In genomic region chr19:10299545-10300458, GRCh38 we compare ENCODE assay signal across 12 cellular contexts. TPM values are rescaled to one million over a fixed set of nuclear protein-coding genes. Genes with fewer than 3 reads are reported as not detected.
DNase-seq lines count a peak whose midpoint lies in the region; TF ChIP-seq lines count a peak whose summit lies in the region.
"Had no signal": no experiment of that assay in that cellular context is flagged by ENCODE, and none has a peak within 500 bp of the region (broad histone marks: within the 10 kb centered on the region; RNA-seq: fewer than 3 reads in every experiment).

No MANE protein-coding gene starts in this region.

- H3K4me2 ChIP-seq in H9 (ENCODE audit: insufficient read depth, insufficient read length, low read length), result no peak overlapping the region

- no peak overlapping the region for H3K27ac Mint-ChIP-seq in H9
- H3K27ac Mint-ChIP-seq: activated CD8-positive, alpha-beta T cell treated with anti-CD3 and anti-CD28 coated beads, Interleukin-2, amount 10 ng/mL, durations not matched to agents 7 days and 5 days had no signal

- H3K56ac ChIP-seq in H9 (ENCODE audit: insufficient read length, low read depth, low read length), result no peak overlapping the region

- H3K27me3 Mint-ChIP-seq in H9 (ENCODE audit: low read depth), result peaks cover 55% of the 10 kb centered on the region

- H3K4me1 ChIP-seq in liver (ENCODE audit: control insufficient read depth in 4 of 4, insufficient read depth in 4 of 4, low read length in 3 of 4), result peaks cover 3 to 10% (median 6%) of the 10 kb centered on the region in 4 donors
- no peaks in the 10 kb centered on the region for H3K4me1 ChIP-seq in H9 (ENCODE audit: insufficient read depth, low read length)
- H3K4me1 ChIP-seq: psoas muscle had no signal

- H3K79me2 ChIP-seq in H9 (ENCODE audit: insufficient read depth, low read length), result no peaks in the 10 kb centered on the region

- H2BK15ac ChIP-seq in H9 (ENCODE audit: low read depth, low read length), result no peak overlapping the region

- no peaks in the 10 kb centered on the region for H3K79me1 ChIP-seq in H9 (ENCODE audit: insufficient read depth, low read depth, low read length, poor library complexity, severe bottlenecking)

- no peak overlapping the region for H2AK5ac ChIP-seq in H9 (ENCODE audit: insufficient read length, low read length)

- H2BK20ac ChIP-seq in H9 (ENCODE audit: low read depth, low read length, poor library complexity, severe bottlenecking), result no peak overlapping the region

- H3K4me1 Mint-ChIP-seq in H9, result peaks cover 4 to 8% of the 10 kb centered on the region in 2 experiments

- H3K23me2 ChIP-seq in H9 (ENCODE audit: insufficient read length, low read depth, low read length, poor library complexity, severe bottlenecking), result peaks cover 11% of the 10 kb centered on the region

- no peak overlapping the region for H4K91ac ChIP-seq in H9 (ENCODE audit: insufficient read length, low read depth, low read length)

- no peaks in the 10 kb centered on the region for H4K20me1 ChIP-seq in H9 (ENCODE audit: control insufficient read depth, insufficient read depth, insufficient read length)

- H3K27me3 ChIP-seq in liver (ENCODE audit: control insufficient read depth in 4 of 4, insufficient read depth in 4 of 4, low read length in 3 of 4) (peaks cover 0 to 5% (median 2%) of the 10 kb centered on the region in 4 donors), H9 (ENCODE audit: insufficient read depth, low read length) (peaks cover 13% of the 10 kb centered on the region; the same call in 1 of the 2 replicates)

- H3K9ac ChIP-seq in liver (ENCODE audit: low read depth in 1 of 2, low read length in 2 of 2), result no peak overlapping the region
- H3K9ac ChIP-seq in H9 (ENCODE audit: extremely low read depth, insufficient read length, low read length), result no peak overlapping the region

- H3K27ac ChIP-seq in liver (ENCODE audit: low read depth in 1 of 2, low read length in 2 of 2), result no peak overlapping the region
- H3K27ac ChIP-seq in H9 (ENCODE audit: insufficient read length, low read depth, low read length), result no peak overlapping the region
- H3K27ac ChIP-seq: psoas muscle, SK-N-MC, upper lobe of left lung had no signal

- H3T11ph ChIP-seq in H9 (ENCODE audit: low read length), result no peak overlapping the region

- no peak overlapping the region for H2BK12ac ChIP-seq in H9 (ENCODE audit: insufficient read length, low read depth, low read length)

- H3K4ac ChIP-seq in H9 (ENCODE audit: low read depth, low read length), result no peak overlapping the region

- no peak overlapping the region for H2BK5ac ChIP-seq in H9 (ENCODE audit: insufficient read length, low read length)

- no peak overlapping the region for H2BK120ac ChIP-seq in H9 (ENCODE audit: low read depth, low read length, poor library complexity, severe bottlenecking)

- H3K4me3 Mint-ChIP-seq in H9, result peak overlapping the region in 1 of 2 experiments; percentile 29; a peak in 2 of 5 replicates
- H3K4me3 Mint-ChIP-seq: activated CD8-positive, alpha-beta T cell treated with anti-CD3 and anti-CD28 coated beads, Interleukin-2, amount 10 ng/mL, durations not matched to agents 7 days and 5 days had no signal

- H4K5ac ChIP-seq in H9 (ENCODE audit: insufficient read length, low read depth, low read length), result no peak overlapping the region

- H3K36me3 Mint-ChIP-seq in H9 (ENCODE audit: insufficient read depth in 1 of 3, low read depth in 3 of 3), result peaks cover 0 to 9% (median 5%) of the 10 kb centered on the region in 3 experiments; a peak in 5 of 7 replicates

- H3K9me3 Mint-ChIP-seq in H9, result no peaks in the 10 kb centered on the region

- WGBS in liver, result 50% methylated on average over 14 of the region's 14 CpGs
- no CpG with 5 or more reads among the region's 14 CpGs for WGBS in H9 (ENCODE audit: extremely low coverage, insufficient read length, low lambda C conversion rate)

- peaks cover 0 to 1% (median 0%) of the 10 kb centered on the region in 4 donors for H3K36me3 ChIP-seq in liver (ENCODE audit: control insufficient read depth in 4 of 4, insufficient read depth in 3 of 4, low read depth in 1 of 4, low read length in 3 of 4)

- H3K18ac ChIP-seq in H9 (ENCODE audit: insufficient read length, low read depth, low read length), result no peak overlapping the region

- no peak overlapping the region for H3K4me3 ChIP-seq in liver (ENCODE audit: low read depth in 1 of 3, low read length in 3 of 3)
- H3K4me3 ChIP-seq: psoas muscle, SK-N-MC, upper lobe of left lung had no signal

- H2AFZ ChIP-seq in H9 (ENCODE audit: low read length), result no peak overlapping the region

- TF ChIP-seq RAD21 in liver (IDR thresholded peaks at IDR 0.05), result no peak

- DNase-seq in GDM1 (lab: John Stamatoyannopoulos, UW), result peak; percentile 83
- peak; percentile 26 for DNase-seq in NOMO-1 treated with dmso at 0.1 percent for 144 hours (lab: John Stamatoyannopoulos, UW; ENCODE audit: unreplicated experiment)
- DNase-seq in H9, result no peak
- DNase-seq in activated CD4-positive, alpha-beta T cell treated with anti-CD3 and anti-CD28 coated beads for 1 hour, result no peak
- DNase-seq in NCI-H345 (lab: John Stamatoyannopoulos, UW), result no peak
- DNase-seq: activated CD8-positive, alpha-beta T cell treated with anti-CD3 and anti-CD28 coated beads, Interleukin-2, amount 10 ng/mL, durations not matched to agents 7 days and 5 days; mammary epithelial cell; NCI-H2227 treated with DMSO at 0.1 percent for 48 hours; psoas muscle; upper lobe of left lung had no signal

- no peak overlapping the region for H3K14ac ChIP-seq in H9 (ENCODE audit: insufficient read depth, low read length)

- no peak overlapping the region for H3K23ac ChIP-seq in H9 (ENCODE audit: insufficient read length, low read depth, low read length)

- TF ChIP-seq CTCF in liver (IDR thresholded peaks at IDR 0.05; ENCODE audit: low read depth, low read length, missing input control) (no peak), H9 (conservative IDR thresholded peaks at IDR 0.05) (no peak)

- H4K8ac ChIP-seq in H9 (replicated peaks; ENCODE audit: insufficient read length, low read depth, low read length), result no peak overlapping the region

- no peaks in the 10 kb centered on the region for H3K9me3 ChIP-seq in liver (ENCODE audit: control insufficient read depth in 4 of 4, low read length in 3 of 4)
- no peaks in the 10 kb centered on the region for H3K9me3 ChIP-seq in H9 (ENCODE audit: control insufficient read depth, low read depth, low read length)
- H3K9me3 ChIP-seq: psoas muscle, upper lobe of left lung had no signal

TF ChIP-seq in liver, 16 proteins besides CTCF, POLR2A, EP300 and RAD21:
- peak; percentile 12 for TF ChIP-seq NR2F2 (IDR thresholded peaks at IDR 0.05)
- TF ChIP-seq MAX (IDR thresholded peaks at IDR 0.05), result no peak

RNA-seq across cellular contexts. Expression of gene ZGLP1, which starts 9.8 kb away (rescaled TPM):
- total RNA-seq in liver (under 1 TPM; 0.61 to 0.75 TPM), H9 (2021) (6.9 and 7.0 TPM in 2 replicates)
- 1 to 10 TPM in 1 of 2 donors, under 1 TPM in 1; 0.89 to 1.2 TPM for polyA plus RNA-seq in liver

RNA-seq across cellular contexts. Expression of gene ICAM5, which starts 10.1 kb away (rescaled TPM):
- 1 to 10 TPM; 1.0 to 2.5 TPM for total RNA-seq in liver
- polyA plus RNA-seq in liver, result under 1 TPM in 1 of 2 donors, not detected in 1; 0.02 TPM
- total RNA-seq in H9 (2021), result 1.4 and 1.6 TPM in 2 replicates

RNA-seq across cellular contexts. Expression of gene ICAM4, which starts 13.0 kb away (rescaled TPM):
- total RNA-seq in liver, result 10 to 100 TPM in 1 of 2 donors, under 1 TPM in 1; 0.33 to 74.1 TPM
- polyA plus RNA-seq in liver, result under 1 TPM in 1 of 2 donors, not detected in 1; 0.05 TPM
- total RNA-seq in H9 (2021), result 1.1 TPM in 2 replicates

RNA-seq across cellular contexts. Expression of gene FDX2, which starts 16.0 kb away (rescaled TPM):
- total RNA-seq in liver (1 to 10 TPM; 5.8 to 5.9 TPM), H9 (2021) (26.8 and 27.7 TPM in 2 replicates)
- polyA plus RNA-seq in liver, result 10 to 100 TPM; 14.1 to 18.7 TPM

RNA-seq across cellular contexts. Expression of gene ICAM1, which starts 28.9 kb away (rescaled TPM):
- total RNA-seq in liver, result 10 to 100 TPM; 20.5 to 26.3 TPM
- polyA plus RNA-seq in liver, result 10 to 100 TPM in 1 of 2 donors, 1 to 10 TPM in 1; 7.8 to 19.1 TPM
- 2.1 and 2.3 TPM in 2 replicates for total RNA-seq in H9 (2021)

Comparison
In these comparisons a context has a peak if more than half of its experiments do, and no peak if none do; other contexts are left out.
1. DNase-seq: peak in GDM1 (single experiment) and NOMO-1 treated with dmso at 0.1 percent for 144 hours (single experiment); none in H9 (single experiment), activated CD4-positive, alpha-beta T cell treated with anti-CD3 and anti-CD28 coated beads for 1 hour (single experiment) and NCI-H345 (single experiment).